Comparison of ENCODE assay signal across 16 cellular contexts in the genomic region with DNA sequence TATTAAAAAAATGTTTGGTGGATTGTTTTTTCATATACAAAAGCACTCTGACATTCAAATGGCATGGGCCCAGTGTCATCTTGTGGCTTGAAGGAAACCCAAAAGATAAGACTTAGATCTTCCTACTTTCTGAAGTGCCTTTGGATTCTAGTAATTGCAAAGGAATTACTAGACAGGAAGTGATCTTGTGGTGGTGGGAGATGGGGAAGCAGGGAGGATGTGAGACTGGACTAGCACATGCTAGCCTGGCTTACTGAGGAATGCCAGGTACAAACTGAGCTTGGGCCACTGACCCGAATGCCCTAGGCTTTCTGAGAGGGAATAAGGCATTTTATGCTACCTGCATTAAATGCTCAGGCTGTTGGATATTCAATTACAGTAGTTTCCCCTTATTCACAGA. TPM values are rescaled to one million over a fixed set of nuclear protein-coding genes. Genes with fewer than 3 reads are reported as not detected.
A peak's percentile ranks its signal among the peaks of the same experiment; 100 is the strongest.
DNase-seq lines count a peak whose midpoint lies in the region; ATAC-seq and TF ChIP-seq lines count a peak whose summit lies in the region.
"Had no signal": no experiment of that assay in that cellular context is flagged by ENCODE, and none has a peak within 500 bp of the region (broad histone marks: within the 10 kb centered on the region; RNA-seq: fewer than 3 reads in every experiment).

No MANE protein-coding gene starts in this region.

- DNase-seq in mammary epithelial cell (no peak), breast epithelium (ENCODE audit: low spot score in 2 of 2) (no peak), NCI-H226 (peak; percentile 48), brain microvascular endothelial cell (peak; percentile 17), mucosa of gallbladder (ENCODE audit: low spot score) (no peak)
- DNase-seq in stimulated activated naive B cell treated with anti-CD40 and anti-IgM and Interleukin-4, amounts not matched to agents 10 μg/mL and 1 μg/mL and 100 μg/mL, for 72 hours, result no peak
- no peak for DNase-seq in activated CD4-positive, alpha-beta T cell treated with anti-CD3 and anti-CD28 coated beads, Interleukin-2, amount 10 ng/mL, durations not matched to agents 7 days and 5 days
- DNase-seq: CD8-positive, alpha-beta memory T cell; MG63; NCI-H187; NCI-H69; RPMI8226; SIG-M5 had no signal

- H3K9me3 Mint-ChIP-seq in stimulated activated naive B cell treated with anti-CD40 and anti-IgM and Interleukin-4, amounts not matched to agents 10 μg/mL and 1 μg/mL and 100 μg/mL, for 72 hours, result no peaks in the 10 kb centered on the region
- peaks cover under 1% of the 10 kb centered on the region for H3K9me3 Mint-ChIP-seq in activated CD4-positive, alpha-beta T cell treated with anti-CD3 and anti-CD28 coated beads, Interleukin-2, amount 10 ng/mL, durations not matched to agents 7 days and 5 days
- H3K9me3 Mint-ChIP-seq: CD8-positive, alpha-beta memory T cell had no signal

- dilution Hi-C loops in mammary epithelial cell (cut with HindIII; ENCODE audit: low sequenced_read_pairs), result no loop called here

- H3K27me3 ChIP-seq in mammary epithelial cell (ENCODE audit: insufficient read depth, low read length) (no peaks in the 10 kb centered on the region), breast epithelium (no peaks in the 10 kb centered on the region), brain microvascular endothelial cell (replicated peaks) (no peaks in the 10 kb centered on the region)
- H3K27me3 ChIP-seq: BLaER1 treated with 17β-estradiol and CSF1 and Interleukin-3, amounts not matched to agents 10 nM and 100 nM; MG63 had no signal

- 100% methylated on average over 1 of the region's 1 CpG for WGBS in mammary epithelial cell (ENCODE audit: low coverage, missing lambda C conversion rate)

- CTCF ChIA-PET in mammary epithelial cell (lab: Charles Lee; ENCODE audit: low non-redundant PET), result no interaction called here
- CTCF ChIA-PET in activated CD4-positive, alpha-beta T cell treated with anti-CD3 and anti-CD28 coated beads, Interleukin-2, amount 10 ng/mL, durations not matched to agents 7 days and 5 days (lab: Charles Lee), result no interaction called here

- no peak for TF ChIP-seq POLR2A in breast epithelium (IDR thresholded peaks at IDR 0.05)

- H3K9me3 ChIP-seq in mammary epithelial cell (replicated peaks; ENCODE audit: insufficient read depth, low read length) (no peaks in the 10 kb centered on the region), breast epithelium (no peaks in the 10 kb centered on the region)
- H3K9me3 ChIP-seq: BLaER1 treated with 17β-estradiol and CSF1 and Interleukin-3, amounts not matched to agents 10 nM and 100 nM; HAP-1; MG63 had no signal

- H3K4me3 Mint-ChIP-seq in stimulated activated naive B cell treated with anti-CD40 and anti-IgM and Interleukin-4, amounts not matched to agents 10 μg/mL and 1 μg/mL and 100 μg/mL, for 72 hours, result no peak overlapping the region
- H3K4me3 Mint-ChIP-seq in activated CD4-positive, alpha-beta T cell treated with anti-CD3 and anti-CD28 coated beads, Interleukin-2, amount 10 ng/mL, durations not matched to agents 7 days and 5 days, result no peak overlapping the region
- H3K4me3 Mint-ChIP-seq: CD8-positive, alpha-beta memory T cell had no signal

- H3K27ac ChIP-seq in mammary epithelial cell (ENCODE audit: insufficient read depth, low read depth, low read length), result no peak overlapping the region
- no peak overlapping the region for H3K27ac ChIP-seq in breast epithelium
- H3K27ac ChIP-seq in brain microvascular endothelial cell, result no peak overlapping the region
- H3K27ac ChIP-seq: BLaER1 treated with 17β-estradiol and CSF1 and Interleukin-3, amounts not matched to agents 10 nM and 100 nM had no signal

- H2AFZ ChIP-seq in mammary epithelial cell (ENCODE audit: low read depth, low read length), result peak overlapping the region; percentile 10

- POLR2A ChIA-PET in activated CD4-positive, alpha-beta T cell treated with anti-CD3 and anti-CD28 coated beads, Interleukin-2, amount 10 ng/mL, durations not matched to agents 7 days and 5 days (lab: Charles Lee), result interaction anchor here (0.5 kb wide), 1 partner anchor 1826 kb away, joined by 6 read pairs; the partner anchor contains the start of gene WASF1

- no TSS peak for BruUV-seq in mammary epithelial cell (replicated peaks; lab: Mats Ljungman, UMichigan)

- TF ChIP-seq CTCF in mammary epithelial cell (conservative IDR thresholded peaks at IDR 0.05 in 1 of 2, IDR thresholded peaks at IDR 0.05 in 1 of 2; ENCODE audit: extremely low read depth in 1 of 2, insufficient read depth in 1 of 2, low read depth in 1 of 2, low read length in 2 of 2) (no peak), breast epithelium (IDR thresholded peaks at IDR 0.05) (no peak), brain microvascular endothelial cell (IDR thresholded peaks at IDR 0.05; ENCODE audit: low read depth, low read length, missing control alignments) (no peak)

- H3K4me1 Mint-ChIP-seq in stimulated activated naive B cell treated with anti-CD40 and anti-IgM and Interleukin-4, amounts not matched to agents 10 μg/mL and 1 μg/mL and 100 μg/mL, for 72 hours, result peaks cover 2 to 6% of the 10 kb centered on the region in 2 donors
- peaks cover 27% of the 10 kb centered on the region for H3K4me1 Mint-ChIP-seq in activated CD4-positive, alpha-beta T cell treated with anti-CD3 and anti-CD28 coated beads, Interleukin-2, amount 10 ng/mL, durations not matched to agents 7 days and 5 days

- ATAC-seq in stimulated activated naive B cell treated with anti-CD40 and anti-IgM and Interleukin-4, amounts not matched to agents 10 μg/mL and 1 μg/mL and 100 μg/mL, for 72 hours (replicated peaks), result no peak
- ATAC-seq in GM19351 (IDR thresholded peaks at IDR 0.05; ENCODE audit: unreplicated experiment), result no peak

- H3K36me3 ChIP-seq in mammary epithelial cell (ENCODE audit: insufficient read depth, low read length), result peaks cover 2% of the 10 kb centered on the region
- H3K36me3 ChIP-seq in breast epithelium, result no peaks in the 10 kb centered on the region
- no peaks in the 10 kb centered on the region for H3K36me3 ChIP-seq in brain microvascular endothelial cell (replicated peaks)
- H3K36me3 ChIP-seq: HAP-1 had no signal

- peak overlapping the region; percentile 14 for H3K27ac Mint-ChIP-seq in stimulated activated naive B cell treated with anti-CD40 and anti-IgM and Interleukin-4, amounts not matched to agents 10 μg/mL and 1 μg/mL and 100 μg/mL, for 72 hours
- no peak overlapping the region for H3K27ac Mint-ChIP-seq in activated CD4-positive, alpha-beta T cell treated with anti-CD3 and anti-CD28 coated beads, Interleukin-2, amount 10 ng/mL, durations not matched to agents 7 days and 5 days
- H3K27ac Mint-ChIP-seq: CD8-positive, alpha-beta memory T cell had no signal

- in situ Hi-C loops in mammary epithelial cell (cut with MboI; ENCODE audit: low sequenced_read_pairs in 2 of 2) (no loop called here), brain microvascular endothelial cell (cut with HindIII; ENCODE audit: low pct_ligation_motif_present, low sequenced_read_pairs) (no loop called here)

- no peaks in the 10 kb centered on the region for H4K20me1 ChIP-seq in mammary epithelial cell (ENCODE audit: insufficient read depth, low read length)
- H4K20me1 ChIP-seq: BLaER1 treated with 17β-estradiol and CSF1 and Interleukin-3, amounts not matched to agents 10 nM and 100 nM had no signal

- peaks cover 6 to 16% of the 10 kb centered on the region in 2 donors for H3K36me3 Mint-ChIP-seq in stimulated activated naive B cell treated with anti-CD40 and anti-IgM and Interleukin-4, amounts not matched to agents 10 μg/mL and 1 μg/mL and 100 μg/mL, for 72 hours
- H3K36me3 Mint-ChIP-seq in activated CD4-positive, alpha-beta T cell treated with anti-CD3 and anti-CD28 coated beads, Interleukin-2, amount 10 ng/mL, durations not matched to agents 7 days and 5 days (ENCODE audit: low read depth), result peaks cover 8% of the 10 kb centered on the region

- intact Hi-C loops in mammary epithelial cell (cut with micrococcal nuclease), result no loop called here
- intact Hi-C loops in breast epithelium (cut with DNase I; ENCODE audit: low total_unique reads), result no loop called here

- H3K27me3 Mint-ChIP-seq in stimulated activated naive B cell treated with anti-CD40 and anti-IgM and Interleukin-4, amounts not matched to agents 10 μg/mL and 1 μg/mL and 100 μg/mL, for 72 hours, result no peaks in the 10 kb centered on the region
- H3K27me3 Mint-ChIP-seq in activated CD4-positive, alpha-beta T cell treated with anti-CD3 and anti-CD28 coated beads, Interleukin-2, amount 10 ng/mL, durations not matched to agents 7 days and 5 days, result no peaks in the 10 kb centered on the region
- H3K27me3 Mint-ChIP-seq: CD8-positive, alpha-beta memory T cell had no signal

- no peaks in the 10 kb centered on the region for H3K79me2 ChIP-seq in mammary epithelial cell (ENCODE audit: insufficient read depth, low read length)

- H3K4me3 ChIP-seq in mammary epithelial cell (replicated peaks in 1 of 3; ENCODE audit: insufficient read depth in 1 of 3, low read depth in 2 of 3, low read length in 3 of 3) (no peak overlapping the region), breast epithelium (no peak overlapping the region), brain microvascular endothelial cell (ENCODE audit: low read depth, low read length) (no peak overlapping the region)
- H3K4me3 ChIP-seq: BLaER1 treated with 17β-estradiol and CSF1 and Interleukin-3, amounts not matched to agents 10 nM and 100 nM; HAP-1; MG63 had no signal

- no peak overlapping the region for H3K4me2 ChIP-seq in mammary epithelial cell (ENCODE audit: insufficient read depth, low read depth, low read length)
- H3K4me2 ChIP-seq: BLaER1 treated with 17β-estradiol and CSF1 and Interleukin-3, amounts not matched to agents 10 nM and 100 nM had no signal

- no peak overlapping the region for H3K9ac ChIP-seq in mammary epithelial cell (ENCODE audit: insufficient read depth, low read length)
- H3K9ac ChIP-seq: BLaER1 treated with 17β-estradiol and CSF1 and Interleukin-3, amounts not matched to agents 10 nM and 100 nM had no signal

- no peaks in the 10 kb centered on the region for H3K4me1 ChIP-seq in mammary epithelial cell (ENCODE audit: insufficient read depth, low read length)
- H3K4me1 ChIP-seq in breast epithelium, result no peaks in the 10 kb centered on the region
- H3K4me1 ChIP-seq: BLaER1 treated with 17β-estradiol and CSF1 and Interleukin-3, amounts not matched to agents 10 nM and 100 nM; HAP-1 had no signal

RNA-seq across cellular contexts. Expression of gene AFG1L, which starts 59.0 kb away (rescaled TPM):
- 1 to 10 TPM; 5.0 to 8.7 TPM for total RNA-seq in mammary epithelial cell
- polyA plus RNA-seq in mammary epithelial cell, result 1.5 TPM
- polyA minus RNA-seq in mammary epithelial cell, result 7.6 TPM
- 1 to 10 TPM; 2.3 to 5.6 (median 4.0) TPM for total RNA-seq in breast epithelium
- 8.0 TPM for total RNA-seq in mucosa of gallbladder
- total RNA-seq in activated CD4-positive, alpha-beta T cell treated with anti-CD3 and anti-CD28 coated beads, Interleukin-2, amount 10 ng/mL, durations not matched to agents 7 days and 5 days, result 1 to 10 TPM; 5.7 to 5.9 TPM

Comparison
In these comparisons a context has a peak if more than half of its experiments do, and no peak if none do; other contexts are left out.
1. DNase-seq: peak in NCI-H226 (single experiment) and brain microvascular endothelial cell (single experiment); none in mammary epithelial cell (single experiment), breast epithelium (0 of 2), stimulated activated naive B cell treated with anti-CD40 and anti-IgM and Interleukin-4, amounts not matched to agents 10 μg/mL and 1 μg/mL and 100 μg/mL, for 72 hours (single experiment), mucosa of gallbladder (single experiment) and activated CD4-positive, alpha-beta T cell treated with anti-CD3 and anti-CD28 coated beads, Interleukin-2, amount 10 ng/mL, durations not matched to agents 7 days and 5 days (single experiment).